10 cellular contexts compared by ENCODE assay signal in the genomic region with DNA sequence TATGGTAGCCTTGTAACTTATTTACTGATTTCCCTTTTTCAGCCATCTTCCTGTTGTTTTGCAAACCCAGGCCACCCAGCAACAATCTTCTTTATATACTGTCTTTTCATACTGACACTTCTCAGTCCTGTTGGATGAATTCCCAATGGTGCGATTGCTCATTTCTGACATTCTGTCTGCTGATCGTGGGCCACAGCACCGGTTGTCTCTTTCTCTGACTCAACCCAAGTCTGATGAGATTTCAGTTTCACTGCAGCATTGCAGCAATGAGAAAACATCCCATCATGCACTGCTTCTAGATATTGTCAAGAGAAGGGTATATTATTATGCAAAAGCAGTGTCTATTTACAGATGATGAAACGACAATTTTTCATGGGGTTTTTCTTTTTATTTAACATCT.
DNase-seq lines count a peak whose midpoint lies in the region; ATAC-seq, FAIRE-seq and TF ChIP-seq lines count a peak whose summit lies in the region.
"Had no signal": no experiment of that assay in that cellular context is flagged by ENCODE, and none has a peak within 500 bp of the region (broad histone marks: within the 10 kb centered on the region; RNA-seq: fewer than 3 reads in every experiment).

No MANE protein-coding gene starts in this region.

- peak; percentile 7 for DNase-seq in activated CD4-positive, alpha-beta T cell treated with anti-CD3 and anti-CD28 coated beads for 48 hours
- no peak for DNase-seq in activated CD4-positive, alpha-beta T cell treated with anti-CD3 and anti-CD28 coated beads, Interleukin-2, amount 50 U/mL, for 1 hour
- DNase-seq in RCC 7860 (ENCODE audit: low spot score) (peak; percentile 40), tibial nerve (ENCODE audit: low spot score in 2 of 2) (no peak), right lobe of liver (no peak)
- no peak for DNase-seq in activated CD4-positive, alpha-beta T cell treated with anti-CD3 and anti-CD28 coated beads for 4 hours

- peak; percentile 52 for FAIRE-seq in RCC 7860 (lab: Jason Lieb, UNC)

- H3K4me1 ChIP-seq in tibial nerve: no peaks in the 10 kb centered on the region
- H3K4me1 ChIP-seq in right lobe of liver: no peaks in the 10 kb centered on the region

- H3K36me3 ChIP-seq in tibial nerve (no peaks in the 10 kb centered on the region), right lobe of liver (no peaks in the 10 kb centered on the region)

- no peak overlapping the region for H3K27ac Mint-ChIP-seq in stimulated activated memory B cell treated with anti-CD40 and anti-IgM and Interleukin-4, amounts not matched to agents 10 μg/mL and 1 μg/mL and 100 μg/mL, for 72 hours
- H3K27ac Mint-ChIP-seq: IgD-negative memory B cell had no signal

- peak; percentile 92 for ATAC-seq in HG02884 (IDR thresholded peaks at IDR 0.05; ENCODE audit: unreplicated experiment)
- ATAC-seq in stimulated activated memory B cell treated with anti-CD40 and anti-IgM and Interleukin-4, amounts not matched to agents 10 μg/mL and 1 μg/mL and 100 μg/mL, for 72 hours: peak; percentile 72
- ATAC-seq in right lobe of liver: no peak

- no peak overlapping the region for H3K4me3 Mint-ChIP-seq in stimulated activated memory B cell treated with anti-CD40 and anti-IgM and Interleukin-4, amounts not matched to agents 10 μg/mL and 1 μg/mL and 100 μg/mL, for 72 hours
- H3K4me3 Mint-ChIP-seq: IgD-negative memory B cell had no signal

- TF ChIP-seq POLR2A in tibial nerve (IDR thresholded peaks at IDR 0.05): no peak
- TF ChIP-seq POLR2A in right lobe of liver (IDR thresholded peaks at IDR 0.05): no peak

- H3K27ac ChIP-seq in tibial nerve (no peak overlapping the region), right lobe of liver (no peak overlapping the region)
- H3K27ac ChIP-seq: skin epidermis had no signal

- intact Hi-C loops in right lobe of liver (cut with DNase I): no loop called here

- H3K4me3 ChIP-seq in tibial nerve (no peak overlapping the region), right lobe of liver (no peak overlapping the region)
- H3K4me3 ChIP-seq: skin epidermis had no signal

- TF ChIP-seq CTCF in tibial nerve (IDR thresholded peaks at IDR 0.05): no peak
- TF ChIP-seq CTCF in right lobe of liver (IDR thresholded peaks at IDR 0.05): no peak

- H3K27me3 ChIP-seq in tibial nerve: no peaks in the 10 kb centered on the region
- no peaks in the 10 kb centered on the region for H3K27me3 ChIP-seq in right lobe of liver

- H3K9me3 ChIP-seq in tibial nerve (no peaks in the 10 kb centered on the region), right lobe of liver (no peaks in the 10 kb centered on the region)

- peaks cover 4% of the 10 kb centered on the region for H3K9me3 Mint-ChIP-seq in stimulated activated memory B cell treated with anti-CD40 and anti-IgM and Interleukin-4, amounts not matched to agents 10 μg/mL and 1 μg/mL and 100 μg/mL, for 72 hours
- H3K9me3 Mint-ChIP-seq: IgD-negative memory B cell had no signal

- 64 to 66% methylated on average over 4 of the region's 4 CpGs for WGBS in tibial nerve, 2 donors
- WGBS in right lobe of liver (ENCODE audit: insufficient coverage, low coverage, low lambda C conversion rate, missing lambda C conversion rate): 52% methylated on average over 4 of the region's 4 CpGs

- H3K36me3 Mint-ChIP-seq in stimulated activated memory B cell treated with anti-CD40 and anti-IgM and Interleukin-4, amounts not matched to agents 10 μg/mL and 1 μg/mL and 100 μg/mL, for 72 hours: no peaks in the 10 kb centered on the region

- H3K4me1 Mint-ChIP-seq in stimulated activated memory B cell treated with anti-CD40 and anti-IgM and Interleukin-4, amounts not matched to agents 10 μg/mL and 1 μg/mL and 100 μg/mL, for 72 hours: peaks cover 7% of the 10 kb centered on the region

- no peaks in the 10 kb centered on the region for H3K27me3 Mint-ChIP-seq in stimulated activated memory B cell treated with anti-CD40 and anti-IgM and Interleukin-4, amounts not matched to agents 10 μg/mL and 1 μg/mL and 100 μg/mL, for 72 hours

- TF ChIP-seq EP300 in tibial nerve (IDR thresholded peaks at IDR 0.05): no peak

Comparison
In these comparisons a context has a peak if more than half of its experiments do, and no peak if none do; other contexts are left out.
1. DNase-seq: peak in activated CD4-positive, alpha-beta T cell treated with anti-CD3 and anti-CD28 coated beads for 48 hours (single experiment) and RCC 7860 (single experiment); none in activated CD4-positive, alpha-beta T cell treated with anti-CD3 and anti-CD28 coated beads, Interleukin-2, amount 50 U/mL, for 1 hour (single experiment), tibial nerve (0 of 2), right lobe of liver (0 of 3) and activated CD4-positive, alpha-beta T cell treated with anti-CD3 and anti-CD28 coated beads for 4 hours (0 of 2).
2. ATAC-seq: peak in HG02884 (single experiment) and stimulated activated memory B cell treated with anti-CD40 and anti-IgM and Interleukin-4, amounts not matched to agents 10 μg/mL and 1 μg/mL and 100 μg/mL, for 72 hours (single experiment); none in right lobe of liver (0 of 4).